23 cellular contexts compared by ENCODE assay signal in the genomic region with DNA sequence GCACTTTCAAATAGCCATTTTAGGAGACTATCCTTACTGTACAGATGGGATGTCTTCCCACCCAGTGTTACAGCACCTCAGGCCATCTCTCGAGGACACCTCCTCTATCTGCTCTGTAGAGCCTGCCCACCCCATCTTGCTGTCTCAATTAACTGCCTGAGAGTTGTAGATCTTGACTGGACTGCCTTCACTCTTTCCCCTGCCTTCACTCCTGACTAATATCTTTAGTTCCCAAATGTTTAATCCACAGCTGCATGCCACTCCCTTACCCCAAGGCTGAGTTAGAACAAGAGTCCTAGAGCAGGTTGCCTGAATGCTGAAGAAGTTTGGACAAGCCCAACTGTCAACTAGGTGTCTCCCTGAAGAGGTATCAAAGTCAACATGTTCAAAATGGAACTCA. TPM values are rescaled to one million over a fixed set of nuclear protein-coding genes. Genes with fewer than 3 reads are reported as not detected.
A peak's percentile ranks its signal among the peaks of the same experiment; 100 is the strongest.
DNase-seq lines count a peak whose midpoint lies in the region; ATAC-seq, FAIRE-seq and TF ChIP-seq lines count a peak whose summit lies in the region.
"Had no signal": no experiment of that assay in that cellular context is flagged by ENCODE, and none has a peak within 500 bp of the region (broad histone marks: within the 10 kb centered on the region; RNA-seq: fewer than 3 reads in every experiment).

No MANE protein-coding gene starts in this region.

- no peaks in the 10 kb centered on the region for H3K9me1 ChIP-seq in K562 (ENCODE audit: control insufficient read depth, insufficient read depth, low read length)
- H3K9me1 ChIP-seq in keratinocyte (ENCODE audit: control insufficient read depth, extremely low read depth, insufficient read depth, low read length) = no peaks in the 10 kb centered on the region

- 18% methylated on average over 1 of the region's 1 CpG for WGBS in K562 (ENCODE audit: insufficient coverage, low coverage, missing lambda C conversion rate)

- dilution Hi-C loops in keratinocyte (cut with MboI; ENCODE audit: extremely low pct_ligation_motif_present, low sequenced_read_pairs) = no loop called here

- ATAC-seq in K562 (peak; percentile 56), HG02571 (IDR thresholded peaks at IDR 0.05; ENCODE audit: unreplicated experiment) (no peak)
- ATAC-seq: CD8-positive, alpha-beta T cell; GM12878 had no signal

- H3K27me3 ChIP-seq in K562 (ENCODE audit: control insufficient read depth in 2 of 2, insufficient read depth in 2 of 2, low read length in 2 of 2) (no peaks in the 10 kb centered on the region), keratinocyte (ENCODE audit: control insufficient read depth, extremely low read depth, insufficient read depth, low read length) (no peaks in the 10 kb centered on the region)
- H3K27me3 ChIP-seq: BLaER1 had no signal

- DNase-seq in GM12865 (ENCODE audit: low read depth) = peak; percentile 3
- DNase-seq in K562 (ENCODE audit: extremely low read depth in 1 of 4, low spot score in 3 of 4) = peak in 3 of 4 experiments; percentile 34 to 60 (median 41)
- peak; percentile 53 to 82 for DNase-seq in erythroblast (lab: John Stamatoyannopoulos, UW)
- DNase-seq in keratinocyte (ENCODE audit: low read depth, low spot score) = no peak
- DNase-seq in NCI-H2227 treated with DMSO at 0.1 percent for 48 hours (lab: John Stamatoyannopoulos, UW) = no peak
- DNase-seq in 8988T = no peak
- DNase-seq: Caco-2; CD4-positive, CD25-positive, alpha-beta regulatory T cell; CD8-positive, alpha-beta T cell; DMS153; DND-41; GOT3; HFFc6 had no signal

- no peak for TF ChIP-seq CTCF in GM12865 (IDR thresholded peaks at IDR 0.05; ENCODE audit: insufficient read depth, low read depth, low read length, missing control alignments)
- no peak for TF ChIP-seq CTCF in K562 (IDR thresholded peaks at IDR 0.05 in 2 of 3, conservative IDR thresholded peaks at IDR 0.05 in 1 of 3; ENCODE audit: insufficient read depth in 2 of 3, low read depth in 1 of 3, low read length in 3 of 3)
- no peak for TF ChIP-seq CTCF in keratinocyte (optimal IDR thresholded peaks at IDR 0.05 in 1 of 3, IDR thresholded peaks at IDR 0.05 in 1 of 3, conservative IDR thresholded peaks at IDR 0.05 in 1 of 3; ENCODE audit: extremely low read depth in 1 of 3, insufficient read depth in 2 of 3, low read length in 3 of 3)

- no peaks in the 10 kb centered on the region for H3K79me2 ChIP-seq in K562 (ENCODE audit: control insufficient read depth, insufficient read depth, low read length)
- H3K79me2 ChIP-seq in keratinocyte (ENCODE audit: control insufficient read depth, insufficient read depth, low read length) = no peaks in the 10 kb centered on the region

- TF ChIP-seq EP300 in K562 (IDR thresholded peaks at IDR 0.05; ENCODE audit: low read length) = no peak

- TF ChIP-seq POLR2A in K562 (conservative IDR thresholded peaks at IDR 0.05) (no peak), erythroblast (IDR thresholded peaks at IDR 0.05; ENCODE audit: low read length) (no peak)

- BruUV-seq in K562 (replicated peaks; lab: Mats Ljungman, UMichigan) = no TSS peak

- POLR2A ChIA-PET in K562 (lab: Yijun Ruan, JAX) = interaction anchor here (0.6 to 3.0 kb wide), 4 partner anchors 11 to 172 kb away, joined by 3 to 15 read pairs (median 4); a partner anchor contains a TSS

- no peaks in the 10 kb centered on the region for H3K36me3 ChIP-seq in K562 (ENCODE audit: control insufficient read depth, insufficient read depth, low read length)
- H3K36me3 ChIP-seq in keratinocyte (ENCODE audit: control insufficient read depth in 2 of 2, extremely low read depth in 1 of 2, insufficient read depth in 2 of 2, low read length in 2 of 2) = no peaks in the 10 kb centered on the region
- H3K36me3 ChIP-seq: BLaER1, HAP-1 had no signal

- H2AFZ ChIP-seq in K562 (ENCODE audit: low read depth, low read length) = peak overlapping the region; percentile 23
- H2AFZ ChIP-seq in keratinocyte (ENCODE audit: control insufficient read depth, low read length) = no peak overlapping the region

- H3K9ac ChIP-seq in K562 (ENCODE audit: insufficient read depth in 1 of 2, low read depth in 2 of 2, low read length in 2 of 2) (peak overlapping the region in 1 of 2 experiments; percentile 60; a peak in 1 of 4 replicates), keratinocyte (ENCODE audit: control insufficient read depth, extremely low read depth, insufficient read depth, low read length) (no peak overlapping the region)
- H3K9ac ChIP-seq: BLaER1 had no signal

- H3K9me3 ChIP-seq in K562 (replicated peaks; ENCODE audit: control insufficient read depth, insufficient read depth, low read depth, low read length) = no peaks in the 10 kb centered on the region
- H3K9me3 ChIP-seq in keratinocyte (ENCODE audit: control insufficient read depth, low read depth, low read length) = no peaks in the 10 kb centered on the region
- H3K9me3 ChIP-seq: BLaER1, Caco-2, HAP-1 had no signal

- H3K4me1 ChIP-seq in K562 (replicated peaks in 1 of 2; ENCODE audit: control insufficient read depth in 2 of 2, insufficient read depth in 2 of 2, low read length in 2 of 2) (peaks cover 23 to 29% of the 10 kb centered on the region in 2 experiments; a peak in 4 of 5 replicates), keratinocyte (ENCODE audit: control insufficient read depth, extremely low read depth, insufficient read depth, low read length) (peaks cover 4% of the 10 kb centered on the region)
- H3K4me1 ChIP-seq: BLaER1, Caco-2, HAP-1 had no signal

- in situ Hi-C loops in K562 (cut with MboI) = no loop called here

- CTCF ChIA-PET in K562 (lab: Yijun Ruan, JAX; ENCODE audit: low intra/inter-chr PET ratio) = no interaction called here

- FAIRE-seq in K562 (lab: Jason Lieb, UNC) (peak; percentile 26), keratinocyte (lab: Jason Lieb, UNC) (peak; percentile 43)
- FAIRE-seq: G401.6, GM12878, GM18507, H54 had no signal

- H3K4me2 ChIP-seq in K562 (ENCODE audit: insufficient read depth, low read length) (no peak overlapping the region), keratinocyte (ENCODE audit: control insufficient read depth, extremely low read depth, insufficient read depth, low read depth, low read length) (no peak overlapping the region)
- H3K4me2 ChIP-seq: BLaER1 had no signal

- intact Hi-C loops in K562 (cut with micrococcal nuclease) = no loop called here

- no peaks in the 10 kb centered on the region for H4K20me1 ChIP-seq in K562 (replicated peaks; ENCODE audit: control insufficient read depth, insufficient read depth, low read length)
- no peaks in the 10 kb centered on the region for H4K20me1 ChIP-seq in keratinocyte (ENCODE audit: control insufficient read depth, extremely low read depth, insufficient read depth, low read length)
- H4K20me1 ChIP-seq: BLaER1 had no signal

- TF ChIP-seq RAD21 in K562 (CRISPR knock-in tag; conservative IDR thresholded peaks at IDR 0.05 in 1 of 2, IDR thresholded peaks at IDR 0.05 in 1 of 2) = no peak

- H3K4me3 ChIP-seq in GM12865 (ENCODE audit: low read depth, low read length) (no peak overlapping the region), K562 (no peak overlapping the region), keratinocyte (ENCODE audit: control insufficient read depth in 2 of 3, extremely low read depth in 1 of 3, insufficient read depth in 2 of 3, low read depth in 1 of 3, low read length in 3 of 3) (no peak overlapping the region)
- H3K4me3 ChIP-seq: BLaER1, GM12878, HAP-1 had no signal

- H3K27ac ChIP-seq in K562 (ENCODE audit: extremely low read depth, low read depth, low read length) (no peak overlapping the region), keratinocyte (ENCODE audit: control insufficient read depth, insufficient read depth, low read length) (no peak overlapping the region)
- H3K27ac ChIP-seq: BLaER1, C4-2B had no signal

RNA-seq across cellular contexts. Expression of a gene that starts 1.3 kb away (rescaled TPM):
- not detected in 2 replicates for total RNA-seq in K562 (2011; cell fraction: chromatin; rRNA removed; ENCODE audit: low replicate concordance)
- not detected in 2 replicates for total RNA-seq in K562 (2011; cell fraction: nucleolus; rRNA removed)
- total RNA-seq in K562 (2011; cell fraction: nucleoplasm; rRNA removed) = not detected in 2 replicates
- total RNA-seq in K562 (2014; rRNA removed) (not detected in 2 replicates), K562 (2014; rRNA removed; fragmentation: Illumina TruSeq; extraction: Trizol) (not detected in 2 replicates), K562 (2015; rRNA removed; fragmentation: Illumina TruSeq; extraction: Trizol) (not detected in 2 replicates), K562 (2021) (not detected in 2 replicates)
- polyA plus RNA-seq in K562 (2011; rRNA removed) (not detected in 2 replicates), K562 (2014; fragmentation: Illumina TruSeq; extraction: Trizol) (not detected in 2 replicates), K562 (2014; fragmentation: Nextera tagmentation; extraction: Ambion mirVana) (under 1 TPM; 0.07 to 0.10 TPM), K562 (2014; rRNA removed) (not detected in 2 replicates), keratinocyte (not detected in 3 replicates)
- not detected in 2 replicates for polyA plus RNA-seq in K562 (2011; cell fraction: cytosol; rRNA removed)
- polyA plus RNA-seq in K562 (2011; cell fraction: nucleus; rRNA removed) = not detected in 2 replicates
- polyA plus RNA-seq in K562 (2012) = 0.19 and 0.22 TPM in 2 replicates
- polyA minus RNA-seq in K562 (2011; rRNA and poly(A)+ RNA removed) = not detected in 2 replicates
- not detected in 2 replicates for polyA minus RNA-seq in K562 (2011; cell fraction: cytosol; rRNA and poly(A)+ RNA removed)
- not detected in 2 replicates for polyA minus RNA-seq in K562 (2011; cell fraction: nucleus; rRNA and poly(A)+ RNA removed)
- not detected for polyA plus RNA-seq in keratinocyte (2011; ENCODE audit: low read depth)
- not detected in 2 replicates for polyA plus RNA-seq in keratinocyte (2011; cell fraction: cytosol; rRNA removed)
- not detected in 2 replicates for polyA plus RNA-seq in keratinocyte (2011; cell fraction: nucleus; rRNA removed)
- polyA plus RNA-seq in keratinocyte (2012; ENCODE audit: low replicate concordance) = 0.16 and 0.35 TPM in 2 replicates
- not detected in 3 replicates for polyA minus RNA-seq in keratinocyte
- not detected for polyA minus RNA-seq in keratinocyte (2011; cell fraction: cytosol; rRNA and poly(A)+ RNA removed)
- not detected in 2 replicates for polyA minus RNA-seq in keratinocyte (2011; cell fraction: nucleus; rRNA and poly(A)+ RNA removed)
- total RNA-seq: A172; A673; Caco-2; CD4-positive, CD25-positive, alpha-beta regulatory T cell; CD8-positive, alpha-beta T cell; GM12878; HFFc6 had no signal

RNA-seq across cellular contexts. Expression of a gene that starts 26.9 kb away (rescaled TPM):
- 17.0 and 36.6 TPM in 2 replicates for total RNA-seq in K562 (2011; cell fraction: chromatin; rRNA removed; ENCODE audit: low replicate concordance)
- total RNA-seq in K562 (2011; cell fraction: nucleolus; rRNA removed) = 7.0 and 8.9 TPM in 2 replicates
- total RNA-seq in K562 (2011; cell fraction: nucleoplasm; rRNA removed) = 18.3 and 30.8 TPM in 2 replicates
- 9.6 and 10.4 TPM in 2 replicates for total RNA-seq in K562 (2014; rRNA removed)
- 12.6 and 13.5 TPM in 2 replicates for total RNA-seq in K562 (2014; rRNA removed; fragmentation: Illumina TruSeq; extraction: Trizol)
- 11.6 and 12.2 TPM in 2 replicates for total RNA-seq in K562 (2015; rRNA removed; fragmentation: Illumina TruSeq; extraction: Trizol)
- 12.6 and 13.2 TPM in 2 replicates for total RNA-seq in K562 (2021)
- 8.9 and 11.3 TPM in 2 replicates for polyA plus RNA-seq in K562 (2011; rRNA removed)
- 2.3 and 4.7 TPM in 2 replicates for polyA plus RNA-seq in K562 (2011; cell fraction: cytosol; rRNA removed)
- 13.5 and 13.7 TPM in 2 replicates for polyA plus RNA-seq in K562 (2011; cell fraction: nucleus; rRNA removed)
- polyA plus RNA-seq in K562 (2012) = 7.3 and 18.2 TPM in 2 replicates
- polyA plus RNA-seq in K562 (2014; fragmentation: Illumina TruSeq; extraction: Trizol) = 11.0 and 14.9 TPM in 2 replicates
- polyA plus RNA-seq in K562 (2014; fragmentation: Nextera tagmentation; extraction: Ambion mirVana) = 1 to 10 TPM; 3.3 to 3.5 TPM
- 10.9 and 13.2 TPM in 2 replicates for polyA plus RNA-seq in K562 (2014; rRNA removed)
- 11.3 and 12.9 TPM in 2 replicates for polyA minus RNA-seq in K562 (2011; rRNA and poly(A)+ RNA removed)
- 6.2 and 7.0 TPM in 2 replicates for polyA minus RNA-seq in K562 (2011; cell fraction: cytosol; rRNA and poly(A)+ RNA removed)
- polyA minus RNA-seq in K562 (2011; cell fraction: nucleus; rRNA and poly(A)+ RNA removed) = 8.2 and 13.6 TPM in 2 replicates
- polyA plus RNA-seq in keratinocyte = 3.3 to 4.6 TPM (median 3.7 TPM) in 3 replicates
- 27.3 TPM for polyA plus RNA-seq in keratinocyte (2011; ENCODE audit: low read depth)
- 2.9 and 5.7 TPM in 2 replicates for polyA plus RNA-seq in keratinocyte (2011; cell fraction: cytosol; rRNA removed)
- 3.9 and 5.5 TPM in 2 replicates for polyA plus RNA-seq in keratinocyte (2011; cell fraction: nucleus; rRNA removed)
- 3.0 and 8.2 TPM in 2 replicates for polyA plus RNA-seq in keratinocyte (2012; ENCODE audit: low replicate concordance)
- polyA minus RNA-seq in keratinocyte = 1.4 to 6.0 TPM (median 2.1 TPM) in 3 replicates
- 3.8 TPM for polyA minus RNA-seq in keratinocyte (2011; cell fraction: cytosol; rRNA and poly(A)+ RNA removed)
- polyA minus RNA-seq in keratinocyte (2011; cell fraction: nucleus; rRNA and poly(A)+ RNA removed) = 5.0 and 5.3 TPM in 2 replicates

Comparison
In these comparisons a context has a peak if more than half of its experiments do, and no peak if none do; other contexts are left out.
1. DNase-seq: peak in GM12865 (single experiment), K562 (3 of 4) and erythroblast (2 of 2); none in keratinocyte (single experiment), NCI-H2227 treated with DMSO at 0.1 percent for 48 hours (single experiment) and 8988T (single experiment).